Comparison of ENCODE assay signal across 21 cellular contexts in the genomic region with DNA sequence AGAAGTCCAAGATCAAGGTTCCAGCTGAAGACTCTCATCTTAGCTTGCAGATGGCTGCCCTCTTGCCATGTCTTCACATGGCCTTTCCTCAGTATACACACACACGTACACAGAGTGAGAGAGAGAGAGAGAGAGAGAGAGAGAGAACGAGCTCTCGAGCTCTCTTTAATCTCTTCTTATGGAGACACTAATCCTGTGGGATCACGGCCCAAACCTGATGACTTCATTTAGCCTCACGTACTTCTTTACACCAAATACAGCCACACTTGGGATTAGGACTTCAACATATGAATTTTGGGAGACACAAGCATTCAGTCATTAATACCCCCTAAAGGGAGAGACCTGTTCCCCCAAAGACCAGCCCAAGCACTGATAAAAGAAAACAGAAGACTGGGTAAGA.
"Had no signal": no experiment of that assay in that cellular context is flagged by ENCODE, and none has a peak within 500 bp of the region (broad histone marks: within the 10 kb centered on the region; RNA-seq: fewer than 3 reads in every experiment).

No MANE protein-coding gene starts in this region.

- DNase-seq: IMR-90, Karpas-422, KG1, MG63, NCI-H1092, NCI-H1105 treated with DMSO at 0.1 percent for 48 hours, NCI-H1417 treated with DMSO at 0.1 percent for 48 hours, NCI-H146, NCI-H1694 treated with DMSO at 0.1 percent for 48 hours, NCI-H1930, NCI-H2081, NCI-H2107, NCI-H2227 treated with DMSO at 0.1 percent for 48 hours, NCI-H526, Right ventricle myocardium superior, RPMI8226, SIG-M5 had no signal

- FAIRE-seq: HepG2, RCC 7860 had no signal

- H3K4me3 ChIP-seq: MG63, SJSA1, SK-N-MC had no signal
